ENCODE assay signal across 25 cellular contexts in genomic region chrY:7719271-7719670, GRCh38.
A peak's percentile ranks its signal among the peaks of the same experiment; 100 is the strongest.
DNase-seq lines count a peak whose midpoint lies in the region; ATAC-seq, FAIRE-seq and TF ChIP-seq lines count a peak whose summit lies in the region.
"Had no signal": no experiment of that assay in that cellular context is flagged by ENCODE, and none has a peak within 500 bp of the region (broad histone marks: within the 10 kb centered on the region; RNA-seq: fewer than 3 reads in every experiment).

No MANE protein-coding gene starts in this region.

- intact Hi-C loops in endothelial cell of umbilical vein (cut with micrococcal nuclease): no loop called here

- H3K9ac ChIP-seq in endothelial cell of umbilical vein (replicated peaks; ENCODE audit: extremely low read depth, insufficient read depth, low read length): no peak overlapping the region
- H3K9ac ChIP-seq: KMS-11 had no signal

- H4K20me1 ChIP-seq in endothelial cell of umbilical vein (replicated peaks; ENCODE audit: control insufficient read depth, extremely low read depth, insufficient read depth, low read length): no peaks in the 10 kb centered on the region

- H3K27me3 ChIP-seq in endothelial cell of umbilical vein (ENCODE audit: control insufficient read depth in 2 of 2, insufficient read depth in 2 of 2, low read length in 2 of 2): no peaks in the 10 kb centered on the region

- no peak overlapping the region for H3K27ac ChIP-seq in endothelial cell of umbilical vein (ENCODE audit: insufficient read depth, low read depth, low read length)
- H3K27ac ChIP-seq: KMS-11 had no signal

- no peaks in the 10 kb centered on the region for H3K79me2 ChIP-seq in endothelial cell of umbilical vein (ENCODE audit: control insufficient read depth, insufficient read depth, low read length)

- no peaks in the 10 kb centered on the region for H3K9me1 ChIP-seq in endothelial cell of umbilical vein (replicated peaks; ENCODE audit: control insufficient read depth, extremely low read depth, insufficient read depth, low read length)

- no peak overlapping the region for H3K4me2 ChIP-seq in endothelial cell of umbilical vein (ENCODE audit: insufficient read depth, low read length)
- H3K4me2 ChIP-seq: KMS-11, smooth muscle cell had no signal

- H3K9me3 ChIP-seq in endothelial cell of umbilical vein (replicated peaks; ENCODE audit: control insufficient read depth, insufficient read depth, low read length): no peaks in the 10 kb centered on the region

- FAIRE-seq in endothelial cell of umbilical vein (lab: Jason Lieb, UNC): no peak
- FAIRE-seq: urothelium cell line had no signal

- dilution Hi-C loops in endothelial cell of umbilical vein (cut with MboI; ENCODE audit: extremely low pct_ligation_motif_present, low sequenced_read_pairs): no loop called here

- ATAC-seq in HG03159 (IDR thresholded peaks at IDR 0.05; ENCODE audit: unreplicated experiment) (no peak), HG03469 (IDR thresholded peaks at IDR 0.05; ENCODE audit: unreplicated experiment) (no peak)

- no peaks in the 10 kb centered on the region for H3K27me3 Mint-ChIP-seq in progenitor cell of endocrine pancreas
- H3K27me3 Mint-ChIP-seq: CD4-positive, alpha-beta memory T cell had no signal

- no peak overlapping the region for H3K27ac Mint-ChIP-seq in progenitor cell of endocrine pancreas
- H3K27ac Mint-ChIP-seq: CD4-positive, alpha-beta memory T cell; nephron progenitor cell had no signal

- no peaks in the 10 kb centered on the region for H3K4me1 Mint-ChIP-seq in progenitor cell of endocrine pancreas (ENCODE audit: low read depth)
- H3K4me1 Mint-ChIP-seq: CD4-positive, alpha-beta memory T cell; nephron progenitor cell had no signal

- no peak overlapping the region for H2AFZ ChIP-seq in endothelial cell of umbilical vein (ENCODE audit: low read depth, low read length)

- H3K4me1 ChIP-seq in endothelial cell of umbilical vein (ENCODE audit: control insufficient read depth, extremely low read depth, insufficient read depth, low read length): peaks cover 3% of the 10 kb centered on the region

- no peaks in the 10 kb centered on the region for H3K36me3 ChIP-seq in endothelial cell of umbilical vein (ENCODE audit: control insufficient read depth in 2 of 2, extremely low read depth in 1 of 2, insufficient read depth in 2 of 2, low read length in 2 of 2)

- POLR2A ChIA-PET in endothelial cell of umbilical vein (lab: Charles Lee): no interaction called here

- TF ChIP-seq POLR2A in endothelial cell of umbilical vein (IDR thresholded peaks at IDR 0.05; ENCODE audit: low read depth, low read length): no peak

- no peak for TF ChIP-seq CTCF in endothelial cell of umbilical vein (IDR thresholded peaks at IDR 0.05; ENCODE audit: extremely low read depth in 1 of 2, insufficient read depth in 1 of 2, low read depth in 1 of 2, low read length in 2 of 2)
- no peak for TF ChIP-seq CTCF in progenitor cell of endocrine pancreas (IDR thresholded peaks at IDR 0.05; ENCODE audit: unreplicated experiment)

- H3K4me3 ChIP-seq in endothelial cell of umbilical vein (replicated peaks in 1 of 3; ENCODE audit: insufficient read depth in 1 of 3, low read depth in 1 of 3, low read length in 3 of 3): no peak overlapping the region
- H3K4me3 ChIP-seq: smooth muscle cell had no signal

- no peaks in the 10 kb centered on the region for H3K9me3 Mint-ChIP-seq in progenitor cell of endocrine pancreas (ENCODE audit: low read depth)
- H3K9me3 Mint-ChIP-seq: CD4-positive, alpha-beta memory T cell; nephron progenitor cell had no signal

- CTCF ChIA-PET in endothelial cell of umbilical vein (lab: Charles Lee): no interaction called here

- no peak overlapping the region for H3K4me3 Mint-ChIP-seq in progenitor cell of endocrine pancreas (ENCODE audit: low read depth)
- H3K4me3 Mint-ChIP-seq: CD4-positive, alpha-beta memory T cell; nephron progenitor cell had no signal

- DNase-seq in AG20443 (ENCODE audit: low spot score): peak; percentile 49
- DNase-seq in NCI-H446 treated with DMSO at 0.1 percent for 48 hours (lab: John Stamatoyannopoulos, UW): peak; percentile 52
- DNase-seq in endothelial cell of umbilical vein (ENCODE audit: low read depth, low spot score): peak; percentile 40
- peak; percentile 51 for DNase-seq in myocyte (ENCODE audit: low read depth)
- DNase-seq in progenitor cell of endocrine pancreas (ENCODE audit: low spot score, unreplicated experiment): no peak
- no peak for DNase-seq in amniotic stem cell (lab: John Stamatoyannopoulos, UW)
- DNase-seq: activated CD4-positive, alpha-beta T cell treated with anti-CD3 and anti-CD28 coated beads, Interleukin-2, amount 50 U/mL, for 4 hours; activated gamma-delta T cell; CD4-positive, alpha-beta memory T cell; central memory CD4-positive, alpha-beta T cell; DMS153; effector memory CD4-positive, alpha-beta T cell; left cardiac atrium; NCI-H1092 treated with DMSO at 0.1 percent for 48 hours; NCI-H2081 treated with DMSO at 0.1 percent for 48 hours; NCI-H510A treated with DMSO at 0.1 percent for 48 hours; nephron progenitor cell; posterior cingulate gyrus; SHP77 treated with DMSO at 0.1 percent for 48 hours; T-helper 1 cell had no signal

- H3K36me3 Mint-ChIP-seq in progenitor cell of endocrine pancreas (ENCODE audit: insufficient read depth): no peaks in the 10 kb centered on the region
- H3K36me3 Mint-ChIP-seq: CD4-positive, alpha-beta memory T cell had no signal

- no TSS peak for BruUV-seq in endothelial cell of umbilical vein (replicated peaks; lab: Mats Ljungman, UMichigan)

TF ChIP-seq in endothelial cell of umbilical vein, 7 proteins besides CTCF, POLR2A, EP300 and RAD21:
- TF ChIP-seq MYC (IDR thresholded peaks at IDR 0.05; ENCODE audit: low read depth, low read length) (no peak), POLR2AphosphoS5 (IDR thresholded peaks at IDR 0.05; ENCODE audit: insufficient read depth, low read depth, low read length) (no peak)

Comparison
In these comparisons a context has a peak if more than half of its experiments do, and no peak if none do; other contexts are left out.
1. DNase-seq: peak in AG20443 (single experiment), NCI-H446 treated with DMSO at 0.1 percent for 48 hours (single experiment), endothelial cell of umbilical vein (single experiment) and myocyte (single experiment); none in progenitor cell of endocrine pancreas (single experiment) and amniotic stem cell (single experiment).